Comparison of ENCODE assay signal across 10 cellular contexts in genomic region chr7:24834150-24834798, GRCh38.
A peak's percentile ranks its signal among the peaks of the same experiment; 100 is the strongest.
DNase-seq lines count a peak whose midpoint lies in the region; ATAC-seq, FAIRE-seq and TF ChIP-seq lines count a peak whose summit lies in the region.
"Had no signal": no experiment of that assay in that cellular context is flagged by ENCODE, and none has a peak within 500 bp of the region (broad histone marks: within the 10 kb centered on the region; RNA-seq: fewer than 3 reads in every experiment).

No MANE protein-coding gene starts in this region.

- ATAC-seq in HG03159 (IDR thresholded peaks at IDR 0.05; ENCODE audit: unreplicated experiment) (no peak), GM19467 (IDR thresholded peaks at IDR 0.05; ENCODE audit: unreplicated experiment) (no peak)
- ATAC-seq: activated T-cell treated with anti-CD3 and anti-CD28 coated beads, Interleukin-2, amount 50 U/mL, for 4 hours had no signal

- no peak overlapping the region for H4K8ac ChIP-seq in neuronal stem cell (ENCODE audit: low read depth, low read length)

- peak overlapping the region; percentile 48 for H3K18ac ChIP-seq in neuronal stem cell (ENCODE audit: low read length)

- H3K4me3 ChIP-seq in HEK293 (ENCODE audit: low read depth, low read length), result no peak overlapping the region
- no peak overlapping the region for H3K4me3 ChIP-seq in Peyer's patch
- peak overlapping the region in 1 of 2 donors; percentile 1 for H3K4me3 ChIP-seq in neuronal stem cell (ENCODE audit: low read length in 2 of 2)

- no CpG with 5 or more reads among the region's 25 CpGs for WGBS in neuronal stem cell (ENCODE audit: extremely low coverage in 2 of 2, insufficient read length in 2 of 2, insufficient replicate concordance in 1 of 2), 2 donors

- POLR2A ChIA-PET in HEK293 (lab: Yijun Ruan, JAX), result no interaction called here

- H2BK5ac ChIP-seq in neuronal stem cell (ENCODE audit: low read length), result no peak overlapping the region

- H3K27me3 ChIP-seq in Peyer's patch (no peaks in the 10 kb centered on the region), neuronal stem cell (ENCODE audit: control insufficient read depth in 3 of 3, insufficient read depth in 3 of 3, low read depth in 1 of 3, low read length in 3 of 3) (no peaks in the 10 kb centered on the region)

- no peak overlapping the region for H3K4ac ChIP-seq in neuronal stem cell (ENCODE audit: low read length)

- peak; percentile 74 for FAIRE-seq in GM18507 (lab: Jason Lieb, UNC)
- FAIRE-seq: G401.6 had no signal

- H3K27ac ChIP-seq in HEK293 (ENCODE audit: extremely low read depth, low read depth, low read length), result no peak overlapping the region
- peak overlapping the region; percentile 20 to 82 (median 59) for H3K27ac ChIP-seq in Peyer's patch
- H3K27ac ChIP-seq in neuronal stem cell (replicated peaks; ENCODE audit: low read length), result no peak overlapping the region

- no peak overlapping the region for H3K9ac ChIP-seq in neuronal stem cell (ENCODE audit: low read depth, low read length, poor library complexity)

- no peak overlapping the region for H3K4me2 ChIP-seq in neuronal stem cell (ENCODE audit: insufficient read depth, low read length, poor library complexity, severe bottlenecking)

- DNase-seq in GM18507 (ENCODE audit: extremely low spot score, insufficient read length, low read depth) (no peak), Peyer's patch (peak in 2 of 3 donors; percentile 67 to 80), neuronal stem cell (ENCODE audit: low spot score) (no peak), AG20443 (ENCODE audit: low spot score) (no peak)
- no peak for DNase-seq in activated T-cell treated with anti-CD3 and anti-CD28 coated beads, Interleukin-2, amount 50 U/mL, for 1 hour
- DNase-seq: activated T-cell treated with anti-CD3 and anti-CD28 coated beads, Interleukin-2, amount 50 U/mL, for 4 hours had no signal

- H3K4me1 ChIP-seq in HEK293 (ENCODE audit: control insufficient read depth, insufficient read depth, low read length), result no peaks in the 10 kb centered on the region
- H3K4me1 ChIP-seq in Peyer's patch, result peaks cover 0 to 20% (median 10%) of the 10 kb centered on the region in 4 donors
- H3K4me1 ChIP-seq in neuronal stem cell (ENCODE audit: control insufficient read depth in 2 of 2, insufficient read depth in 1 of 2, low read depth in 1 of 2, low read length in 2 of 2), result peaks cover 2% of the 10 kb centered on the region in 2 donors

- no peak overlapping the region for H2BK12ac ChIP-seq in neuronal stem cell (ENCODE audit: low read length)

- no peaks in the 10 kb centered on the region for H3K79me1 ChIP-seq in neuronal stem cell (ENCODE audit: low read depth, low read length)

- no peak overlapping the region for H4K91ac ChIP-seq in neuronal stem cell (ENCODE audit: low read depth, low read length, poor library complexity)

- H3K14ac ChIP-seq in neuronal stem cell (ENCODE audit: low read length), result peak overlapping the region; percentile 92

- TF ChIP-seq CTCF in HEK293 (tag by site-specific recombination; IDR thresholded peaks at IDR 0.05) (no peak), Peyer's patch (IDR thresholded peaks at IDR 0.05) (no peak)

- no peak overlapping the region for H3K23ac ChIP-seq in neuronal stem cell (ENCODE audit: low read depth, low read length, poor library complexity)

- no peak overlapping the region for H2AFZ ChIP-seq in neuronal stem cell (ENCODE audit: low read length)

- H2BK15ac ChIP-seq in neuronal stem cell (ENCODE audit: low read length), result no peak overlapping the region

- TF ChIP-seq POLR2A in Peyer's patch (IDR thresholded peaks at IDR 0.05), result no peak

- H3K9me3 ChIP-seq in HEK293 (ENCODE audit: control insufficient read depth, insufficient read depth, low read depth, low read length), result no peaks in the 10 kb centered on the region
- no peaks in the 10 kb centered on the region for H3K9me3 ChIP-seq in Peyer's patch
- no peaks in the 10 kb centered on the region for H3K9me3 ChIP-seq in neuronal stem cell (replicated peaks in 1 of 2; ENCODE audit: control insufficient read depth in 2 of 2, insufficient read depth in 1 of 2, low read depth in 1 of 2, low read length in 2 of 2)

- CTCF ChIA-PET in HEK293 (lab: Yijun Ruan, JAX), result interaction anchor here (1.7 kb wide), 1 partner anchor 145 kb away, joined by 5 read pairs; the partner anchor contains the start of gene OSBPL3

- peak overlapping the region; percentile 42 for H2AK5ac ChIP-seq in neuronal stem cell (ENCODE audit: low read depth, low read length)

- H3K36me3 ChIP-seq in HEK293 (ENCODE audit: control insufficient read depth in 2 of 2, insufficient read depth in 1 of 2, low read length in 2 of 2) (peaks cover 0 to 16% of the 10 kb centered on the region in 2 experiments; a peak in 1 of 3 replicates), Peyer's patch (no peaks in the 10 kb centered on the region), neuronal stem cell (replicated peaks in 1 of 2; ENCODE audit: control insufficient read depth in 2 of 2, insufficient read depth in 2 of 2, low read length in 2 of 2) (peaks cover 0 to 90% of the 10 kb centered on the region in 2 donors)

- H2BK120ac ChIP-seq in neuronal stem cell (ENCODE audit: low read depth, low read length), result no peak overlapping the region

TF ChIP-seq in HEK293, 187 proteins besides CTCF, POLR2A, EP300 and RAD21:
- TF ChIP-seq ZNF2 (tag by site-specific recombination; IDR thresholded peaks at IDR 0.05) (no peak), REST (tag by site-specific recombination; IDR thresholded peaks at IDR 0.05) (peak; percentile 55; the same call in 1 of the 2 replicates)

Comparison
In these comparisons a context has a peak if more than half of its experiments do, and no peak if none do; other contexts are left out.
1. DNase-seq: peak in Peyer's patch (2 of 3); none in GM18507 (single experiment), neuronal stem cell (single experiment), AG20443 (single experiment) and activated T-cell treated with anti-CD3 and anti-CD28 coated beads, Interleukin-2, amount 50 U/mL, for 1 hour (single experiment).
2. H3K27ac ChIP-seq: peak in Peyer's patch (4 of 4); none in HEK293 (single experiment) and neuronal stem cell (single experiment).